ENCODE assay signal across 13 cellular contexts in the genomic region with DNA sequence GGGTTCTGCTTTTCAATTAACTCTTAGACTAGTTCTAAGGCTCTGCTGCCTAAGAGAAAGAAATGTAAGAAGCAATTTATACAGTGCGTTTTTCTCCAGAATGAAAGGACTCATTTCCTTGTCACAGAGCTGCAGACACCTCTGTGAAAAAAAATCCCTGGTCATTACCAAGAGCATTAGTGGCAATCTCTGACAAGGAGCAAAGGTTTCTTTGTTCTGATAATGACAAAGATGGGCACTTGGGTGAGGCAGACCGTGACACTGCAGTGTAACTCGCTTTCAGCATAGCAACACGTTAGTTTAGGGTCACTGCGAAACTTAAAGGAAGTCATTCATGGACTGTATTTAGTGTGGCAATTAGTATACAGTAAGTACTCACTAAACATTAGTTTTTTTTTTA.
"Had no signal": no experiment of that assay in that cellular context is flagged by ENCODE, and none has a peak within 500 bp of the region (broad histone marks: within the 10 kb centered on the region; RNA-seq: fewer than 3 reads in every experiment).

No MANE protein-coding gene starts in this region.

- H3K27me3 ChIP-seq: ascending aorta, dorsolateral prefrontal cortex, sigmoid colon had no signal

- H3K4me3 ChIP-seq: ascending aorta, dorsolateral prefrontal cortex, left ventricle myocardium inferior, psoas muscle, sigmoid colon had no signal

- H3K9me3 ChIP-seq: ascending aorta, psoas muscle, sigmoid colon had no signal

- DNase-seq: activated CD4-positive, alpha-beta T cell treated with anti-CD3 and anti-CD28 coated beads for 1 hour; activated CD8-positive, alpha-beta memory T cell treated with anti-CD3 and anti-CD28 coated beads, Interleukin-2, amount 50 U/mL, for 48 hours; activated CD8-positive, alpha-beta T cell treated with anti-CD3 and anti-CD28 coated beads, Interleukin-2, amount 10 ng/mL, durations not matched to agents 7 days and 5 days; activated naive CD8-positive, alpha-beta T cell treated with anti-CD3 and anti-CD28 coated beads, Interleukin-2, amount 50 U/mL, for 24 hours; dorsolateral prefrontal cortex; left ventricle myocardium inferior; psoas muscle; sigmoid colon; stimulated activated CD4-positive, alpha-beta T cell treated with anti-CD3 and anti-CD28 coated beads, Interleukin-4, amount 100 ng/mL, for 1 hour; stimulated activated CD8-positive, alpha-beta memory T cell treated with anti-CD3 and anti-CD28 coated beads, Interleukin-4, amount 100 ng/mL, for 48 hours; stimulated activated naive CD8-positive, alpha-beta T cell treated with anti-CD3 and anti-CD28 coated beads, Interleukin-15, Interleukin-2, amounts not matched to agents 100 U/mL and 50 U/mL, for 24 hours had no signal

- H3K27ac ChIP-seq: ascending aorta, dorsolateral prefrontal cortex, left ventricle myocardium inferior, psoas muscle, sigmoid colon had no signal

- H3K4me1 ChIP-seq: ascending aorta, left ventricle myocardium inferior, psoas muscle, sigmoid colon had no signal

- H3K36me3 ChIP-seq: ascending aorta, left ventricle myocardium inferior, sigmoid colon had no signal

- ATAC-seq: activated CD8-positive, alpha-beta T cell treated with anti-CD3 and anti-CD28 coated beads, Interleukin-2, amount 10 ng/mL, durations not matched to agents 7 days and 5 days; activated naive CD8-positive, alpha-beta T cell treated with anti-CD3 and anti-CD28 coated beads, Interleukin-2, amount 50 U/mL, for 24 hours; esophagus mucosa; psoas muscle; stimulated activated naive CD8-positive, alpha-beta T cell treated with anti-CD3 and anti-CD28 coated beads, Interleukin-15, Interleukin-2, amounts not matched to agents 100 U/mL and 50 U/mL, for 24 hours had no signal
